ENCODE assay signal across 15 cellular contexts in the genomic region with DNA sequence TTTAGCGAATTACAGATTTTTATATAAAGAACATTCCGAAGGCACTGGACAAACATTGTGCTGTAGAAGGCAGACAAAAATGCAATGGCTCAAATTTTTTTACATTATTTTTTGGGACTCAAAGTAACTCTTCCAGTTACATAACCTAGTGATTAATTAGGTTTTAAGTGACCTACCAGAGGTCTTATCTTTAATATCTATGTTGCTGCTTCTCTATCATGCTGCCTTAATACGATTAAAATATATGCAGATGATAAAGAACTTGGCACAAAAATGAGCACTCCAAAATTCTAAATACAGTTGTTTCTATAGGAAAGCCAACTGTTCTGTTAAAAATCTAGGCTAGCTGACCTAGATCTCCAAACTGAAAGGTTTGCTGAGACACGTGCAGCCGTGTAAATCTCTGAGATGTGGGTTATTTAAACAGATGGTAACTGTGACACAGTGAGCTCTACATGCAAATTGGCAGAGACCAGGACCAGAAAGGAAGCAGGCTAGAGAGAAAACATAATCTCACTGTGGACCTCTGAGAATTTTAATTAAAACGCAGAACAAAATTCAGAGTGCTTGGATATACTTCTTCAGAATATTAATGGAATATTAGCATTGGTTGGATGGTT. TPM values are rescaled to one million over a fixed set of nuclear protein-coding genes. Genes with fewer than 3 reads are reported as not detected.
DNase-seq lines count a peak whose midpoint lies in the region; ATAC-seq and TF ChIP-seq lines count a peak whose summit lies in the region.
"Had no signal": no experiment of that assay in that cellular context is flagged by ENCODE, and none has a peak within 500 bp of the region (broad histone marks: within the 10 kb centered on the region; RNA-seq: fewer than 3 reads in every experiment).

No MANE protein-coding gene starts in this region.

- peaks cover 28% of the 10 kb centered on the region for H3K4me1 Mint-ChIP-seq in nephron

- H3K4me3 ChIP-seq in osteoblast (ENCODE audit: insufficient read depth, low read length) (no peak overlapping the region), gastrocnemius medialis (no peak overlapping the region)
- H3K4me3 ChIP-seq: ascending aorta, right atrium auricular region had no signal

- H3K36me3 ChIP-seq in osteoblast (ENCODE audit: insufficient read depth, low read length) (no peaks in the 10 kb centered on the region), gastrocnemius medialis (no peaks in the 10 kb centered on the region)
- H3K36me3 ChIP-seq: ascending aorta, right atrium auricular region had no signal

- no peaks in the 10 kb centered on the region for H3K9me3 ChIP-seq in osteoblast (ENCODE audit: low read depth, low read length)
- H3K9me3 ChIP-seq in gastrocnemius medialis = no peaks in the 10 kb centered on the region
- H3K9me3 ChIP-seq: ascending aorta, right atrium auricular region had no signal

- no peaks in the 10 kb centered on the region for H3K4me1 ChIP-seq in osteoblast (ENCODE audit: insufficient read depth, low read length)
- no peaks in the 10 kb centered on the region for H3K4me1 ChIP-seq in gastrocnemius medialis
- H3K4me1 ChIP-seq: ascending aorta, right atrium auricular region had no signal

- DNase-seq in NCI-H82 treated with DMSO at 0.1 percent for 48 hours (lab: John Stamatoyannopoulos, UW; ENCODE audit: unreplicated experiment) (peak; percentile 8), osteoblast (ENCODE audit: insufficient read length, low spot score, missing footprints) (no peak), NCI-H510A (lab: John Stamatoyannopoulos, UW) (no peak), gastrocnemius medialis (no peak)
- DNase-seq: activated CD4-positive, alpha-beta T cell treated with anti-CD3 and anti-CD28 coated beads for 36 hours; left ventricle myocardium superior; naive thymus-derived CD4-positive, alpha-beta T cell; NCI-H345 had no signal

- H4K20me1 ChIP-seq in osteoblast (ENCODE audit: insufficient read depth, low read length) = no peaks in the 10 kb centered on the region

- no peak overlapping the region for H3K4me2 ChIP-seq in osteoblast (ENCODE audit: insufficient read depth, low read length)

- in situ Hi-C loops in gastrocnemius medialis (cut with MboI; ENCODE audit: low sequenced_read_pairs in 4 of 4) = no loop called here

- H2AFZ ChIP-seq in osteoblast (ENCODE audit: low read length) = no peak overlapping the region

- H3K36me3 Mint-ChIP-seq in nephron (ENCODE audit: low read depth) = no peaks in the 10 kb centered on the region

- H3K27ac ChIP-seq in osteoblast (ENCODE audit: low read depth, low read length) = no peak overlapping the region
- H3K27ac ChIP-seq in gastrocnemius medialis = no peak overlapping the region
- H3K27ac ChIP-seq: ascending aorta, right atrium auricular region had no signal

- H3K27ac Mint-ChIP-seq in nephron = peak overlapping the region in 2 of 3 experiments; percentile 5 to 38
- H3K27ac Mint-ChIP-seq: activated CD4-positive, alpha-beta T cell treated with anti-CD3 and anti-CD28 coated beads for 36 hours; activated T-helper 1 cell treated with anti-CD3 and anti-CD28 coated beads, Interleukin-12 subunit alpha, Interleukin-12 subunit beta, Interleukin-2, Interleukin-4 antibody, amounts not matched to agents 30 ng/mL and 10 ng/mL and 1 ng/mL, durations not matched to agents 14 hours and 24 hours and 36 hours; T-helper 2 cell treated with Interferon-gamma antibody and Interleukin-4, amounts not matched to agents 5 μg/mL and 100 μg/mL, for 36 hours had no signal

- TF ChIP-seq POLR2A in gastrocnemius medialis (IDR thresholded peaks at IDR 0.05) = no peak

- no peak overlapping the region for H3K4me3 Mint-ChIP-seq in nephron
- H3K4me3 Mint-ChIP-seq: activated CD4-positive, alpha-beta T cell treated with anti-CD3 and anti-CD28 coated beads for 36 hours; activated T-helper 1 cell treated with anti-CD3 and anti-CD28 coated beads, Interleukin-12 subunit alpha, Interleukin-12 subunit beta, Interleukin-2, Interleukin-4 antibody, amounts not matched to agents 30 ng/mL and 10 ng/mL and 1 ng/mL, durations not matched to agents 14 hours and 24 hours and 36 hours; T-helper 2 cell treated with Interferon-gamma antibody and Interleukin-4, amounts not matched to agents 5 μg/mL and 100 μg/mL, for 36 hours had no signal

- no peak for TF ChIP-seq CTCF in nephron (IDR thresholded peaks at IDR 0.05; ENCODE audit: unreplicated experiment in 3 of 3)
- no peak for TF ChIP-seq CTCF in osteoblast (IDR thresholded peaks at IDR 0.05; ENCODE audit: extremely low read depth, low read depth, low read length)
- TF ChIP-seq CTCF in gastrocnemius medialis (IDR thresholded peaks at IDR 0.05 in 4 of 5, conservative IDR thresholded peaks at IDR 0.05 in 1 of 5) = no peak

- no peaks in the 10 kb centered on the region for H3K27me3 Mint-ChIP-seq in nephron (ENCODE audit: low read depth)
- H3K27me3 Mint-ChIP-seq: activated CD4-positive, alpha-beta T cell treated with anti-CD3 and anti-CD28 coated beads for 36 hours; naive thymus-derived CD4-positive, alpha-beta T cell had no signal

- H3K27me3 ChIP-seq in osteoblast (ENCODE audit: insufficient read depth, low read length) (no peaks in the 10 kb centered on the region), gastrocnemius medialis (no peaks in the 10 kb centered on the region)
- H3K27me3 ChIP-seq: ascending aorta, right atrium auricular region had no signal

- peak; percentile 44 for ATAC-seq in GM18861 (IDR thresholded peaks at IDR 0.05; ENCODE audit: unreplicated experiment)
- peak; percentile 53 for ATAC-seq in HG02610 (IDR thresholded peaks at IDR 0.05; ENCODE audit: unreplicated experiment)
- ATAC-seq in gastrocnemius medialis = no peak
- ATAC-seq: activated CD4-positive, alpha-beta T cell treated with anti-CD3 and anti-CD28 coated beads for 36 hours; left ventricle myocardium superior; naive thymus-derived CD4-positive, alpha-beta T cell had no signal

- no peaks in the 10 kb centered on the region for H3K9me3 Mint-ChIP-seq in nephron
- H3K9me3 Mint-ChIP-seq: activated T-helper 1 cell treated with anti-CD3 and anti-CD28 coated beads, Interleukin-12 subunit alpha, Interleukin-12 subunit beta, Interleukin-2, Interleukin-4 antibody, amounts not matched to agents 30 ng/mL and 10 ng/mL and 1 ng/mL, durations not matched to agents 14 hours and 24 hours and 36 hours; naive thymus-derived CD4-positive, alpha-beta T cell; T-helper 2 cell treated with Interferon-gamma antibody and Interleukin-4, amounts not matched to agents 5 μg/mL and 100 μg/mL, for 36 hours had no signal

- no peaks in the 10 kb centered on the region for H3K79me2 ChIP-seq in osteoblast (ENCODE audit: insufficient read depth, low read length)

- intact Hi-C loops in gastrocnemius medialis (cut with DNase I; ENCODE audit: low total_unique reads) = no loop called here

RNA-seq across cellular contexts. Expression of gene CAMK4, which starts 56.2 kb away (rescaled TPM):
- total RNA-seq in osteoblast (0.29 and 0.72 TPM in 2 replicates), gastrocnemius medialis (1 to 10 TPM in 2 of 4 donors, under 1 TPM in 2; 0.27 to 1.0 (median 0.72) TPM)

Comparison
In these comparisons a context has a peak if more than half of its experiments do, and no peak if none do; other contexts are left out.
1. ATAC-seq: peak in GM18861 (single experiment) and HG02610 (single experiment); none in gastrocnemius medialis (0 of 2).